1 cellular context compared by ENCODE assay signal in genomic region chr9:89421595-89421994, GRCh38.
TF ChIP-seq lines count a peak whose summit lies in the region.

No MANE protein-coding gene starts in this region.

TF ChIP-seq in IMR-90, 13 proteins besides CTCF, POLR2A, EP300 and RAD21 (continued from another document):
- no peak for TF ChIP-seq MAFK (IDR thresholded peaks at IDR 0.05; ENCODE audit: low read depth, low read length)
- TF ChIP-seq BHLHE40 (IDR thresholded peaks at IDR 0.05; ENCODE audit: low read depth, low read length), result peak; percentile 57
- no peak for TF ChIP-seq CHD1 (IDR thresholded peaks at IDR 0.05; ENCODE audit: low read depth, low read length)
- TF ChIP-seq MXI1 (IDR thresholded peaks at IDR 0.05; ENCODE audit: borderline replicate concordance, low read depth, low read length), result no peak
- no peak for TF ChIP-seq SMC3 (IDR thresholded peaks at IDR 0.05; ENCODE audit: low read depth, low read length)
- no peak for TF ChIP-seq NFE2L2 (IDR thresholded peaks at IDR 0.05; ENCODE audit: low read depth, low read length)
